10 cellular contexts compared by ENCODE assay signal in genomic region chr13:40651866-40652587, GRCh38. TPM values are rescaled to one million over a fixed set of nuclear protein-coding genes. Genes with fewer than 3 reads are reported as not detected.
DNase-seq lines count a peak whose midpoint lies in the region; ATAC-seq and TF ChIP-seq lines count a peak whose summit lies in the region.
"Had no signal": no experiment of that assay in that cellular context is flagged by ENCODE, and none has a peak within 500 bp of the region (broad histone marks: within the 10 kb centered on the region; RNA-seq: fewer than 3 reads in every experiment).

No MANE protein-coding gene starts in this region.

- intact Hi-C loops in right cardiac atrium (cut with DNase I) = no loop called here

- peaks cover 39% of the 10 kb centered on the region for H3K36me3 Mint-ChIP-seq in activated T-cell treated with anti-CD3 and anti-CD28 coated beads, Interleukin-2, amount 50 U/mL, for 24 hours (ENCODE audit: low read depth)
- no peaks in the 10 kb centered on the region for H3K36me3 Mint-ChIP-seq in stimulated activated memory B cell treated with anti-CD40 and anti-IgM and Interleukin-4, amounts not matched to agents 10 μg/mL and 1 μg/mL and 100 μg/mL, for 72 hours

- no peak overlapping the region for H2AFZ ChIP-seq in hepatocyte

- H3K9me3 ChIP-seq in hepatocyte (ENCODE audit: low read depth) (no peaks in the 10 kb centered on the region), right cardiac atrium (ENCODE audit: control insufficient read depth, low read length) (no peaks in the 10 kb centered on the region)

- no peak overlapping the region for H3K27ac ChIP-seq in hepatocyte
- no peak overlapping the region for H3K27ac ChIP-seq in right cardiac atrium (ENCODE audit: low read length)

- DNase-seq in activated T-cell treated with anti-CD3 and anti-CD28 coated beads, Interleukin-2, amount 50 U/mL, for 24 hours = no peak
- no peak for DNase-seq in activated T-cell treated with anti-CD3 and anti-CD28 coated beads for 4 hours
- no peak for DNase-seq in SK-N-DZ (ENCODE audit: low spot score)
- DNase-seq in hepatocyte (ENCODE audit: low spot score) = no peak
- DNase-seq in right cardiac atrium = no peak
- DNase-seq: IMR-90, NCI-H69 had no signal

- no peak for TF ChIP-seq CTCF in hepatocyte (IDR thresholded peaks at IDR 0.05; ENCODE audit: poor library complexity)

- 86% methylated on average over 14 of the region's 14 CpGs for WGBS in hepatocyte (ENCODE audit: low lambda C conversion rate, missing lambda C conversion rate)
- 89% methylated on average over 14 of the region's 14 CpGs for WGBS in right cardiac atrium

- H3K27me3 ChIP-seq in hepatocyte (no peaks in the 10 kb centered on the region), right cardiac atrium (ENCODE audit: control insufficient read depth, insufficient read depth) (no peaks in the 10 kb centered on the region)

- no peak overlapping the region for H3K4me2 ChIP-seq in hepatocyte

- no peaks in the 10 kb centered on the region for H3K36me3 ChIP-seq in hepatocyte (replicated peaks; ENCODE audit: insufficient read depth, low read depth)

- no peak overlapping the region for H3K4me3 ChIP-seq in hepatocyte
- H3K4me3 ChIP-seq in right cardiac atrium (ENCODE audit: low read length) = no peak overlapping the region

- peak overlapping the region; percentile 97 for H3K27ac Mint-ChIP-seq in activated T-cell treated with anti-CD3 and anti-CD28 coated beads, Interleukin-2, amount 50 U/mL, for 24 hours
- peak overlapping the region; percentile 91 for H3K27ac Mint-ChIP-seq in stimulated activated memory B cell treated with anti-CD40 and anti-IgM and Interleukin-4, amounts not matched to agents 10 μg/mL and 1 μg/mL and 100 μg/mL, for 72 hours

- peaks cover 96% of the 10 kb centered on the region for H3K4me1 Mint-ChIP-seq in activated T-cell treated with anti-CD3 and anti-CD28 coated beads, Interleukin-2, amount 50 U/mL, for 24 hours (ENCODE audit: low read depth)
- peaks cover 77% of the 10 kb centered on the region for H3K4me1 Mint-ChIP-seq in stimulated activated memory B cell treated with anti-CD40 and anti-IgM and Interleukin-4, amounts not matched to agents 10 μg/mL and 1 μg/mL and 100 μg/mL, for 72 hours

- H4K20me1 ChIP-seq in hepatocyte (ENCODE audit: insufficient read depth, poor library complexity, severe bottlenecking) = peaks cover 24% of the 10 kb centered on the region

- H3K9me3 Mint-ChIP-seq in activated T-cell treated with anti-CD3 and anti-CD28 coated beads, Interleukin-2, amount 50 U/mL, for 24 hours = no peaks in the 10 kb centered on the region
- H3K9me3 Mint-ChIP-seq in stimulated activated memory B cell treated with anti-CD40 and anti-IgM and Interleukin-4, amounts not matched to agents 10 μg/mL and 1 μg/mL and 100 μg/mL, for 72 hours = no peaks in the 10 kb centered on the region

- H3K79me2 ChIP-seq in hepatocyte = peaks cover 94% of the 10 kb centered on the region

- H3K9me2 ChIP-seq in hepatocyte (replicated peaks; ENCODE audit: insufficient read depth) = no peaks in the 10 kb centered on the region

- H3K27me3 Mint-ChIP-seq in activated T-cell treated with anti-CD3 and anti-CD28 coated beads, Interleukin-2, amount 50 U/mL, for 24 hours = no peaks in the 10 kb centered on the region
- no peaks in the 10 kb centered on the region for H3K27me3 Mint-ChIP-seq in stimulated activated memory B cell treated with anti-CD40 and anti-IgM and Interleukin-4, amounts not matched to agents 10 μg/mL and 1 μg/mL and 100 μg/mL, for 72 hours

- 0 out of 2 replicates have a peak, but pooled peaks have one; percentile 23 for TF ChIP-seq POLR2A in Raji (IDR thresholded peaks at IDR 0.05; ENCODE audit: insufficient read depth, low read depth, low read length)

- peaks cover 15% of the 10 kb centered on the region for H3K4me1 ChIP-seq in hepatocyte (ENCODE audit: insufficient read depth)
- H3K4me1 ChIP-seq in right cardiac atrium (ENCODE audit: control insufficient read depth, insufficient read depth, low read length) = peaks cover 17% of the 10 kb centered on the region

- H3K4me3 Mint-ChIP-seq in activated T-cell treated with anti-CD3 and anti-CD28 coated beads, Interleukin-2, amount 50 U/mL, for 24 hours = peak overlapping the region; percentile 60
- H3K4me3 Mint-ChIP-seq in stimulated activated memory B cell treated with anti-CD40 and anti-IgM and Interleukin-4, amounts not matched to agents 10 μg/mL and 1 μg/mL and 100 μg/mL, for 72 hours = peak overlapping the region; percentile 78

- peak; percentile 56 for ATAC-seq in HG02678 (IDR thresholded peaks at IDR 0.05; ENCODE audit: unreplicated experiment)
- ATAC-seq in stimulated activated memory B cell treated with anti-CD40 and anti-IgM and Interleukin-4, amounts not matched to agents 10 μg/mL and 1 μg/mL and 100 μg/mL, for 72 hours = peak; percentile 77
- ATAC-seq in right cardiac atrium = no peak

RNA-seq across cellular contexts. Expression of gene FOXO1, which starts 14.4 kb away (rescaled TPM):
- 0.42 TPM in 2 replicates for polyA plus RNA-seq in SK-N-DZ (2014; cell fraction: cytosol; rRNA removed)
- polyA plus RNA-seq in SK-N-DZ (2014; cell fraction: nucleus; rRNA removed) = 0.17 and 0.37 TPM in 2 replicates
- total RNA-seq in hepatocyte = 26.5 and 30.3 TPM in 2 replicates
- 35.2 and 48.3 TPM in 2 replicates for polyA plus RNA-seq in hepatocyte
- 10 to 100 TPM; 21.0 to 33.6 (median 24.5) TPM for total RNA-seq in right cardiac atrium
- polyA plus RNA-seq in right cardiac atrium = 7.1 TPM

Comparison
In these comparisons a context has a peak if more than half of its experiments do, and no peak if none do; other contexts are left out.
1. ATAC-seq: peak in HG02678 (single experiment) and stimulated activated memory B cell treated with anti-CD40 and anti-IgM and Interleukin-4, amounts not matched to agents 10 μg/mL and 1 μg/mL and 100 μg/mL, for 72 hours (single experiment); none in right cardiac atrium (0 of 2).